23 cellular contexts compared by ENCODE assay signal in the genomic region with DNA sequence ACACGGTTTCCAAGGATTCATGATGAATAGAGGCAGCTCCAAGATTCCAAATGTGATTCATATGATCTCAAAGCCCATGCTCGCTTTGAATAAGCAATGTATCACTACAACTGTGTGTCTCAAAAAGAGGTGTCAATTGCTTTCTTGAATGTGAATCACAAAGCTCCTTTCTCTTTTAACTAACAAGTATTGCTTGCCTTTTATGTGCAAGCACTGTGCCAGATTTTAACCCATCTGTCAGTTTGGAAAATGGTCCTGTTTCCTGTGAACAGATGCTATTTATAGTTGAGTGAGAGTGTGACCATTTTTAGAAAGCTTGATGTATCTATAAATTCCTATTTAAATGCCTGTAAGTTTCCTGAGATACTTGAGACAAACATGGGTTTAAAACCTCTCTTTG. TPM values are rescaled to one million over a fixed set of nuclear protein-coding genes. Genes with fewer than 3 reads are reported as not detected.
DNase-seq lines count a peak whose midpoint lies in the region; ATAC-seq and TF ChIP-seq lines count a peak whose summit lies in the region.
"Had no signal": no experiment of that assay in that cellular context is flagged by ENCODE, and none has a peak within 500 bp of the region (broad histone marks: within the 10 kb centered on the region; RNA-seq: fewer than 3 reads in every experiment).

No MANE protein-coding gene starts in this region.

- peaks cover 4% of the 10 kb centered on the region for H3K4me1 Mint-ChIP-seq in glutamatergic neuron (ENCODE audit: low read depth, unreplicated experiment)

- in situ Hi-C loops in G401 (cut with HindIII; ENCODE audit: low sequenced_read_pairs): no loop called here

- no peak for TF ChIP-seq CTCF in glutamatergic neuron (IDR thresholded peaks at IDR 0.05; ENCODE audit: partially characterized antibody, unreplicated experiment)

- H3K27ac Mint-ChIP-seq in glutamatergic neuron (ENCODE audit: unreplicated experiment): peak overlapping the region; percentile 89
- H3K27ac Mint-ChIP-seq: CD4-positive, alpha-beta T cell; HFFc6; T-helper 1 cell treated with Interleukin-12 subunit alpha and Interleukin-12 subunit beta and Interleukin-4 antibody, amounts not matched to agents 30 μg/mL and 1 μg/mL, for 36 hours had no signal

- no peaks in the 10 kb centered on the region for H3K27me3 Mint-ChIP-seq in glutamatergic neuron (ENCODE audit: unreplicated experiment)

- no peaks in the 10 kb centered on the region for H3K36me3 Mint-ChIP-seq in glutamatergic neuron (ENCODE audit: unreplicated experiment)

- DNase-seq in Ammon's horn (ENCODE audit: low spot score) (peak; percentile 47), G401 (ENCODE audit: low spot score) (peak; percentile 61), NCI-H446 treated with DMSO at 0.1 percent for 48 hours (lab: John Stamatoyannopoulos, UW) (peak; percentile 77), glutamatergic neuron (no peak), NCI-H1436 treated with DMSO at 0.1 percent for 48 hours (lab: John Stamatoyannopoulos, UW) (no peak), OCI-M2 (lab: John Stamatoyannopoulos, UW; ENCODE audit: unreplicated experiment) (no peak), NCI-H1048 (lab: John Stamatoyannopoulos, UW) (no peak)
- DNase-seq: BE2C; Caco-2; CD4-positive, alpha-beta T cell; DMS153; HFFc6; KG1; NCI-H187 treated with DMSO at 0.1 percent for 48 hours; NCI-H2107; NCI-H526; PC-3; Right ventricle myocardium superior had no signal

- no peaks in the 10 kb centered on the region for H3K9me3 Mint-ChIP-seq in glutamatergic neuron (ENCODE audit: unreplicated experiment)
- H3K9me3 Mint-ChIP-seq: CD4-positive, alpha-beta T cell; HFFc6; T-helper 1 cell treated with Interleukin-12 subunit alpha and Interleukin-12 subunit beta and Interleukin-4 antibody, amounts not matched to agents 30 μg/mL and 1 μg/mL, for 36 hours had no signal

- ATAC-seq in HG02571 (IDR thresholded peaks at IDR 0.05; ENCODE audit: unreplicated experiment): no peak
- ATAC-seq: PC-3 had no signal

- H3K4me3 Mint-ChIP-seq in glutamatergic neuron (ENCODE audit: unreplicated experiment): peak overlapping the region; percentile 28
- H3K4me3 Mint-ChIP-seq: CD4-positive, alpha-beta T cell; HFFc6; T-helper 1 cell treated with Interleukin-12 subunit alpha and Interleukin-12 subunit beta and Interleukin-4 antibody, amounts not matched to agents 30 μg/mL and 1 μg/mL, for 36 hours had no signal

RNA-seq across cellular contexts. Expression of a gene that starts 6.5 kb away (rescaled TPM):
- total RNA-seq in G401 (2014; rRNA removed; shearing (Covaris generic)): not detected in 2 replicates
- total RNA-seq in glutamatergic neuron (ENCODE audit: unreplicated experiment): 0.54 TPM
- total RNA-seq: Caco-2; CD4-positive, alpha-beta T cell; HFFc6; HT1080; PC-3; Right ventricle myocardium superior; RPMI7951; SK-MEL-5 had no signal

RNA-seq across cellular contexts. Expression of a gene that starts 19.1 kb away (rescaled TPM):
- not detected in 2 replicates for total RNA-seq in G401 (2014; rRNA removed; shearing (Covaris generic))
- not detected for total RNA-seq in glutamatergic neuron (ENCODE audit: unreplicated experiment)
- total RNA-seq: Caco-2; CD4-positive, alpha-beta T cell; HFFc6; HT1080; PC-3; Right ventricle myocardium superior; RPMI7951; SK-MEL-5 had no signal

Comparison
In these comparisons a context has a peak if more than half of its experiments do, and no peak if none do; other contexts are left out.
1. DNase-seq: peak in Ammon's horn (single experiment), G401 (single experiment) and NCI-H446 treated with DMSO at 0.1 percent for 48 hours (single experiment); none in glutamatergic neuron (single experiment), NCI-H1436 treated with DMSO at 0.1 percent for 48 hours (single experiment), OCI-M2 (single experiment) and NCI-H1048 (single experiment).